20 cellular contexts compared by ENCODE assay signal in genomic region chr22:45910928-45911467, GRCh38.
A peak's percentile ranks its signal among the peaks of the same experiment; 100 is the strongest.
DNase-seq lines count a peak whose midpoint lies in the region; ATAC-seq, FAIRE-seq and TF ChIP-seq lines count a peak whose summit lies in the region.
"Had no signal": no experiment of that assay in that cellular context is flagged by ENCODE, and none has a peak within 500 bp of the region (broad histone marks: within the 10 kb centered on the region; RNA-seq: fewer than 3 reads in every experiment).

No MANE protein-coding gene starts in this region.

- TF ChIP-seq RAD21 in A549 (conservative IDR thresholded peaks at IDR 0.05 in 1 of 2, IDR thresholded peaks at IDR 0.05 in 1 of 2) (no peak), HCT116 (IDR thresholded peaks at IDR 0.05; ENCODE audit: low read depth) (no peak)

- CTCF ChIA-PET in A549 (lab: Yijun Ruan, JAX) (interaction anchor here (0.6 to 2.8 kb wide), 12 partner anchors 9 to 333 kb away, joined by 3 to 12 read pairs (median 4); no protein-coding TSS in a partner anchor), HCT116 (lab: Charles Lee) (no interaction called here)

- FAIRE-seq in A549 (lab: Jason Lieb, UNC) (no peak), keratinocyte (lab: Jason Lieb, UNC) (no peak)
- FAIRE-seq: GM18507, RCC 7860 had no signal

- no peak overlapping the region for H3K4me3 ChIP-seq in A549
- H3K4me3 ChIP-seq in HCT116 (replicated peaks in 1 of 2; ENCODE audit: low read depth in 1 of 2, low read length in 2 of 2) = no peak overlapping the region
- H3K4me3 ChIP-seq in keratinocyte (ENCODE audit: control insufficient read depth in 2 of 3, extremely low read depth in 1 of 3, insufficient read depth in 2 of 3, low read depth in 1 of 3, low read length in 3 of 3) = no peak overlapping the region

- no peak for ATAC-seq in A549
- ATAC-seq in HCT116 = peak; percentile 19
- ATAC-seq in GM21737 (IDR thresholded peaks at IDR 0.05; ENCODE audit: unreplicated experiment) = no peak

- POLR2A ChIA-PET in A549 (lab: Yijun Ruan, JAX) (interaction anchor here (0.7 to 1.5 kb wide), 2 partner anchors 8 to 64 kb away, joined by 3 to 4 read pairs; no protein-coding TSS in a partner anchor), HCT116 (lab: Charles Lee) (no interaction called here)

- TF ChIP-seq CTCF in A549 (IDR thresholded peaks at IDR 0.05) (no peak), HCT116 (IDR thresholded peaks at IDR 0.05 in 2 of 3, conservative IDR thresholded peaks at IDR 0.05 in 1 of 3; ENCODE audit: borderline replicate concordance in 1 of 3, insufficient read depth in 1 of 3, low read depth in 2 of 3, low read length in 2 of 3) (no peak), keratinocyte (optimal IDR thresholded peaks at IDR 0.05 in 1 of 3, IDR thresholded peaks at IDR 0.05 in 1 of 3, conservative IDR thresholded peaks at IDR 0.05 in 1 of 3; ENCODE audit: extremely low read depth in 1 of 3, insufficient read depth in 2 of 3, low read length in 3 of 3) (no peak)

- H3K9ac ChIP-seq in HCT116 (ENCODE audit: low read length) (no peak overlapping the region), keratinocyte (ENCODE audit: control insufficient read depth, extremely low read depth, insufficient read depth, low read length) (no peak overlapping the region)
- H3K9ac ChIP-seq: SK-N-SH had no signal

- RAD21 ChIA-PET in HCT116 (lab: Charles Lee; ENCODE audit: low non-redundant PET in 1 of 2, low total read pairs in 2 of 2, uncharacterized antibody in 2 of 2, unreplicated experiment in 2 of 2) = interaction anchor here in 1 of 2 experiments (0.6 kb wide), 1 partner anchor 95 kb away, joined by 3 read pairs; no protein-coding TSS in a partner anchor

- intact Hi-C loops in HCT116 (cut with micrococcal nuclease) = no loop called here

- no peak for TF ChIP-seq EP300 in A549 (IDR thresholded peaks at IDR 0.05)

- H3K79me2 ChIP-seq in HCT116 (ENCODE audit: insufficient read depth, low read length) = no peaks in the 10 kb centered on the region
- no peaks in the 10 kb centered on the region for H3K79me2 ChIP-seq in keratinocyte (ENCODE audit: control insufficient read depth, insufficient read depth, low read length)

- TF ChIP-seq POLR2A in A549 (IDR thresholded peaks at IDR 0.05; ENCODE audit: low read length) (no peak), HCT116 (IDR thresholded peaks at IDR 0.05; ENCODE audit: borderline replicate concordance, extremely low read depth, insufficient read depth, insufficient read length) (no peak)

- dilution Hi-C loops in keratinocyte (cut with MboI; ENCODE audit: extremely low pct_ligation_motif_present, low sequenced_read_pairs) = no loop called here

- H3K27me3 ChIP-seq in HCT116 (ENCODE audit: insufficient read depth, low read length) (no peaks in the 10 kb centered on the region; the same call in 1 of the 2 replicates), keratinocyte (ENCODE audit: control insufficient read depth, extremely low read depth, insufficient read depth, low read length) (peaks cover 59% of the 10 kb centered on the region)

- H4K20me1 ChIP-seq in HCT116 (ENCODE audit: insufficient read depth) (no peaks in the 10 kb centered on the region), keratinocyte (ENCODE audit: control insufficient read depth, extremely low read depth, insufficient read depth, low read length) (no peaks in the 10 kb centered on the region)

- H3K9me3 ChIP-seq in A549 (peaks cover 9% of the 10 kb centered on the region; the same call in 1 of the 3 replicates), HCT116 (ENCODE audit: control insufficient read depth in 1 of 2, insufficient read depth in 1 of 2, low read depth in 1 of 2, low read length in 2 of 2) (peaks cover 5 to 6% of the 10 kb centered on the region in 2 experiments; a peak in 1 of 4 replicates), keratinocyte (ENCODE audit: control insufficient read depth, low read depth, low read length) (peaks cover 8% of the 10 kb centered on the region)
- H3K9me3 ChIP-seq: SK-N-SH had no signal

- peak overlapping the region; percentile 85 to 94 for H3K27ac ChIP-seq in A549
- H3K27ac ChIP-seq in HCT116 (ENCODE audit: low read depth, low read length) = no peak overlapping the region
- H3K27ac ChIP-seq in keratinocyte (ENCODE audit: control insufficient read depth, insufficient read depth, low read length) = no peak overlapping the region
- H3K27ac ChIP-seq: C4-2B had no signal

- peaks cover 35% of the 10 kb centered on the region for H3K4me1 ChIP-seq in A549
- H3K4me1 ChIP-seq in HCT116 (ENCODE audit: control insufficient read depth in 1 of 2, insufficient read depth in 2 of 2, low read length in 2 of 2) = peaks cover 11 to 14% of the 10 kb centered on the region in 2 experiments
- peaks cover 19% of the 10 kb centered on the region for H3K4me1 ChIP-seq in keratinocyte (ENCODE audit: control insufficient read depth, extremely low read depth, insufficient read depth, low read length)

- no peaks in the 10 kb centered on the region for H3K9me2 ChIP-seq in HCT116 (ENCODE audit: insufficient read depth)
- H3K9me2 ChIP-seq: SK-N-SH had no signal

- WGBS in A549 (ENCODE audit: missing lambda C conversion rate) = 75% methylated on average over 13 of the region's 17 CpGs

- H3K36me3 ChIP-seq in HCT116 (ENCODE audit: control insufficient read depth in 1 of 2, insufficient read depth in 2 of 2, low read length in 2 of 2) (no peaks in the 10 kb centered on the region), keratinocyte (ENCODE audit: control insufficient read depth in 2 of 2, extremely low read depth in 1 of 2, insufficient read depth in 2 of 2, low read length in 2 of 2) (no peaks in the 10 kb centered on the region)

- H2AFZ ChIP-seq in HCT116 (ENCODE audit: low read depth, low read length, poor library complexity, severe bottlenecking) (no peak overlapping the region), keratinocyte (ENCODE audit: control insufficient read depth, low read length) (no peak overlapping the region)

- DNase-seq in A549 (ENCODE audit: low read depth in 1 of 2, low spot score in 1 of 2) (no peak), HCT116 (ENCODE audit: low read depth, low spot score) (no peak), RPMI7951 (ENCODE audit: low read depth) (peak; percentile 43), keratinocyte (ENCODE audit: low read depth, low spot score) (no peak), amygdala (lab: John Stamatoyannopoulos, UW) (no peak), activated gamma-delta T cell (lab: John Stamatoyannopoulos, UW) (no peak)
- DNase-seq in stimulated activated naive CD4-positive, alpha-beta T cell (lab: John Stamatoyannopoulos, UW) = no peak
- DNase-seq: 8988T; AML-193; CD8-positive, alpha-beta memory T cell; DND-41; GOT3; HCEC 1CT; NCI-H446 treated with DMSO at 0.1 percent for 48 hours; SK-N-SH; T-helper 2 cell had no signal

- no TSS peak for BruUV-seq in HCT116 (replicated peaks; lab: Mats Ljungman, UMichigan)

- no peaks in the 10 kb centered on the region for H3K9me1 ChIP-seq in keratinocyte (ENCODE audit: control insufficient read depth, extremely low read depth, insufficient read depth, low read length)

- H3K4me2 ChIP-seq in A549 (peak overlapping the region; percentile 83), HCT116 (ENCODE audit: low read length) (peak overlapping the region; percentile 41; the same call in 1 of the 2 replicates), keratinocyte (ENCODE audit: control insufficient read depth, extremely low read depth, insufficient read depth, low read depth, low read length) (peak overlapping the region; percentile 53)
- H3K4me2 ChIP-seq: SK-N-SH had no signal

TF ChIP-seq in A549, 52 proteins besides CTCF, POLR2A, EP300 and RAD21 (continues in another document):
- TF ChIP-seq MAX (IDR thresholded peaks at IDR 0.05) (no peak), PHF8 (IDR thresholded peaks at IDR 0.05; ENCODE audit: borderline replicate concordance, low read depth) (no peak), HEYL (CRISPR knock-in tag; IDR thresholded peaks at IDR 0.05) (no peak), HES2 (IDR thresholded peaks at IDR 0.05) (no peak), RNF2 (IDR thresholded peaks at IDR 0.05; ENCODE audit: borderline replicate concordance, low read depth) (no peak), SREBF2 (IDR thresholded peaks at IDR 0.05) (no peak)

TF ChIP-seq in HCT116, 20 proteins besides CTCF, POLR2A, EP300 and RAD21:
- TF ChIP-seq FOSL1 (IDR thresholded peaks at IDR 0.05; ENCODE audit: low read depth) = no peak
- TF ChIP-seq MAX (IDR thresholded peaks at IDR 0.05) = no peak
- no peak for TF ChIP-seq TCF7L2 (IDR thresholded peaks at IDR 0.05; ENCODE audit: borderline replicate concordance, extremely low read depth, insufficient read depth, insufficient read length)
- no peak for TF ChIP-seq EGR1 (IDR thresholded peaks at IDR 0.05; ENCODE audit: low read depth)
- TF ChIP-seq POLR2AphosphoS5 (IDR thresholded peaks at IDR 0.05; ENCODE audit: low read depth, low read length) = no peak
- TF ChIP-seq CBX3 (IDR thresholded peaks at IDR 0.05; ENCODE audit: low read depth) = no peak
- TF ChIP-seq JUND (IDR thresholded peaks at IDR 0.05) = no peak

Comparison
In these comparisons a context has a peak if more than half of its experiments do, and no peak if none do; other contexts are left out.
1. H3K27ac ChIP-seq: peak in A549 (2 of 2); none in HCT116 (single experiment) and keratinocyte (single experiment).
2. Peak in every context shown above with its lines, with median percentiles within 50 percentile points of each other: H3K4me2 ChIP-seq.